8 cellular contexts compared by ENCODE assay signal in the genomic region with DNA sequence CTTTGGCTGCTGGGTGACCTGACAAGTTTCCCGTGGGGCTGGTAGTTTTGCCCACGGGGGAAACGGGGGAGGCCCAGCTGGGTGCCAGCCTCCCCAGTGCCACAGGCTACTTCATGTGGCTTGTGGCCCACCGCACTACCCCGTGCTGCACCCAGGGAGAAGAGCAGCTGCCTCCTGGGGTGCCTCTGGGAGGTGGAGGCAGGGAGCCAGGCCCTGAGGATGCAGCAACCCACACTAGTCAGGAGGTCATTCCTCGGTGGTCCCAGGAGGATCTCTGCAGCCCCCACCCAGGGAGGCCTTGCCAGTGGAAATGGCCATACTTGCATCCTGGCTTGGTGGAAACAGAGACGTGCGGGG. TPM values are rescaled to one million over a fixed set of nuclear protein-coding genes. Genes with fewer than 3 reads are reported as not detected.
DNase-seq lines count a peak whose midpoint lies in the region; ATAC-seq lines count a peak whose summit lies in the region.

No MANE protein-coding gene starts in this region.

- H3K27ac Mint-ChIP-seq in activated CD4-positive, alpha-beta T cell treated with anti-CD3 and anti-CD28 coated beads for 36 hours: peak overlapping the region; percentile 85
- H3K27ac Mint-ChIP-seq in activated T-helper 17 cell treated with anti-CD3 and anti-CD28 coated beads, Interleukin-2, amount 50 U/mL, for 72 hours: peak overlapping the region; percentile 93
- H3K27ac Mint-ChIP-seq in immature natural killer cell: peak overlapping the region in 4 of 6 donors; percentile 23 to 78 (median 62)
- peak overlapping the region; percentile 89 to 91 for H3K27ac Mint-ChIP-seq in stimulated activated naive CD8-positive, alpha-beta T cell treated with anti-CD3 and anti-CD28 coated beads, Interleukin-15, amount 100 ng/mL, for 72 hours

- no peaks in the 10 kb centered on the region for H3K9me3 Mint-ChIP-seq in activated CD4-positive, alpha-beta T cell treated with anti-CD3 and anti-CD28 coated beads for 36 hours (ENCODE audit: low read depth)
- H3K9me3 Mint-ChIP-seq in activated T-helper 17 cell treated with anti-CD3 and anti-CD28 coated beads, Interleukin-2, amount 50 U/mL, for 72 hours: no peaks in the 10 kb centered on the region
- H3K9me3 Mint-ChIP-seq in immature natural killer cell: peaks cover 0 to 1% (median 0%) of the 10 kb centered on the region in 6 donors
- no peaks in the 10 kb centered on the region for H3K9me3 Mint-ChIP-seq in stimulated activated naive CD8-positive, alpha-beta T cell treated with anti-CD3 and anti-CD28 coated beads, Interleukin-15, amount 100 ng/mL, for 72 hours

- intact Hi-C loops in activated CD4-positive, alpha-beta T cell treated with anti-CD3 and anti-CD28 coated beads for 36 hours (cut with DNase I, micrococcal nuclease): loop anchor here in 1 of 2 experiments (5.0 kb wide), 4 partner anchors 378 to 658 kb away; partner anchors contain the start of genes PPP6R2 and SCO2

- no peaks in the 10 kb centered on the region for H3K27me3 Mint-ChIP-seq in activated CD4-positive, alpha-beta T cell treated with anti-CD3 and anti-CD28 coated beads for 36 hours
- no peaks in the 10 kb centered on the region for H3K27me3 Mint-ChIP-seq in activated T-helper 17 cell treated with anti-CD3 and anti-CD28 coated beads, Interleukin-2, amount 50 U/mL, for 72 hours
- H3K27me3 Mint-ChIP-seq in immature natural killer cell (ENCODE audit: low read depth in 3 of 3): peaks cover 16 to 32% (median 21%) of the 10 kb centered on the region in 3 donors
- no peaks in the 10 kb centered on the region for H3K27me3 Mint-ChIP-seq in stimulated activated naive CD8-positive, alpha-beta T cell treated with anti-CD3 and anti-CD28 coated beads, Interleukin-15, amount 100 ng/mL, for 72 hours

- no peak for ATAC-seq in activated CD4-positive, alpha-beta T cell treated with anti-CD3 and anti-CD28 coated beads for 36 hours
- ATAC-seq in activated T-helper 17 cell treated with anti-CD3 and anti-CD28 coated beads, Interleukin-2, amount 50 U/mL, for 72 hours (replicated peaks): no peak
- ATAC-seq in stimulated activated naive CD8-positive, alpha-beta T cell treated with anti-CD3 and anti-CD28 coated beads, Interleukin-15, amount 100 ng/mL, for 72 hours: no peak
- ATAC-seq in GM18511 (IDR thresholded peaks at IDR 0.05; ENCODE audit: unreplicated experiment) (no peak), HG03045 (IDR thresholded peaks at IDR 0.05; ENCODE audit: unreplicated experiment) (no peak)

- CTCF ChIA-PET in activated CD4-positive, alpha-beta T cell treated with anti-CD3 and anti-CD28 coated beads for 36 hours (lab: Charles Lee): interaction anchor here (2.7 kb wide), 1 partner anchor 33 kb away, joined by 19 read pairs; no protein-coding TSS in a partner anchor

- POLR2A ChIA-PET in activated CD4-positive, alpha-beta T cell treated with anti-CD3 and anti-CD28 coated beads for 36 hours (lab: Charles Lee): no interaction called here

- peaks cover 37% of the 10 kb centered on the region for H3K4me1 Mint-ChIP-seq in activated CD4-positive, alpha-beta T cell treated with anti-CD3 and anti-CD28 coated beads for 36 hours
- no peaks in the 10 kb centered on the region for H3K4me1 Mint-ChIP-seq in activated T-helper 17 cell treated with anti-CD3 and anti-CD28 coated beads, Interleukin-2, amount 50 U/mL, for 72 hours
- peaks cover 7 to 13% of the 10 kb centered on the region in 2 donors for H3K4me1 Mint-ChIP-seq in immature natural killer cell
- peaks cover 57% of the 10 kb centered on the region for H3K4me1 Mint-ChIP-seq in stimulated activated naive CD8-positive, alpha-beta T cell treated with anti-CD3 and anti-CD28 coated beads, Interleukin-15, amount 100 ng/mL, for 72 hours

- peaks cover 33% of the 10 kb centered on the region for H3K36me3 Mint-ChIP-seq in activated CD4-positive, alpha-beta T cell treated with anti-CD3 and anti-CD28 coated beads for 36 hours (ENCODE audit: low read depth)
- peaks cover 66% of the 10 kb centered on the region for H3K36me3 Mint-ChIP-seq in activated T-helper 17 cell treated with anti-CD3 and anti-CD28 coated beads, Interleukin-2, amount 50 U/mL, for 72 hours (ENCODE audit: low read depth)
- H3K36me3 Mint-ChIP-seq in immature natural killer cell: peaks cover 0 to 6% (median 0%) of the 10 kb centered on the region in 3 donors

- no peak for DNase-seq in activated CD4-positive, alpha-beta T cell treated with anti-CD3 and anti-CD28 coated beads for 36 hours
- DNase-seq in activated CD4-positive, alpha-beta T cell treated with anti-CD3 and anti-CD28 coated beads, Interleukin-2, amount 50 U/mL, for 4 hours: no peak
- DNase-seq in immature natural killer cell (no peak), NCI-H69 (lab: John Stamatoyannopoulos, UW) (no peak)
- DNase-seq in stimulated activated naive CD8-positive, alpha-beta T cell treated with anti-CD3 and anti-CD28 coated beads, Interleukin-15, amount 100 ng/mL, for 72 hours: peak in 1 of 2 donors; percentile 44

- peak overlapping the region; percentile 93 for H3K4me3 Mint-ChIP-seq in activated CD4-positive, alpha-beta T cell treated with anti-CD3 and anti-CD28 coated beads for 36 hours
- peak overlapping the region; percentile 87 for H3K4me3 Mint-ChIP-seq in activated T-helper 17 cell treated with anti-CD3 and anti-CD28 coated beads, Interleukin-2, amount 50 U/mL, for 72 hours
- peak overlapping the region in 4 of 5 donors; percentile 16 to 54 (median 38) for H3K4me3 Mint-ChIP-seq in immature natural killer cell
- H3K4me3 Mint-ChIP-seq in stimulated activated naive CD8-positive, alpha-beta T cell treated with anti-CD3 and anti-CD28 coated beads, Interleukin-15, amount 100 ng/mL, for 72 hours: peak overlapping the region; percentile 90 to 92

RNA-seq across cellular contexts. Expression of gene PIM3, which starts 3.5 kb away (rescaled TPM):
- total RNA-seq in activated CD4-positive, alpha-beta T cell treated with anti-CD3 and anti-CD28 coated beads for 36 hours: 100 to 1,000 TPM; 127 to 165 TPM
- total RNA-seq in activated T-helper 17 cell treated with anti-CD3 and anti-CD28 coated beads, Interleukin-2, amount 50 U/mL, for 72 hours: 100 to 1,000 TPM in 1 of 2 donors, 10 to 100 TPM in 1; 94.8 to 235 TPM
- 10 to 100 TPM; 14.5 to 20.6 (median 15.8) TPM for polyA plus RNA-seq in immature natural killer cell

RNA-seq across cellular contexts. Expression of gene CRELD2, which starts 45.7 kb away (rescaled TPM):
- 10 to 100 TPM; 15.2 to 16.4 TPM for total RNA-seq in activated CD4-positive, alpha-beta T cell treated with anti-CD3 and anti-CD28 coated beads for 36 hours
- 10 to 100 TPM; 22.7 to 38.6 TPM for total RNA-seq in activated T-helper 17 cell treated with anti-CD3 and anti-CD28 coated beads, Interleukin-2, amount 50 U/mL, for 72 hours
- polyA plus RNA-seq in immature natural killer cell: 10 to 100 TPM; 61.3 to 94.8 (median 76.9) TPM

RNA-seq across cellular contexts. Expression of gene ALG12, which starts 45.9 kb away (rescaled TPM):
- total RNA-seq in activated CD4-positive, alpha-beta T cell treated with anti-CD3 and anti-CD28 coated beads for 36 hours: 10 to 100 TPM; 13.6 to 13.7 TPM
- 10 to 100 TPM; 19.5 to 21.9 TPM for total RNA-seq in activated T-helper 17 cell treated with anti-CD3 and anti-CD28 coated beads, Interleukin-2, amount 50 U/mL, for 72 hours
- 10 to 100 TPM; 11.7 to 26.6 (median 12.6) TPM for polyA plus RNA-seq in immature natural killer cell

RNA-seq across cellular contexts. Expression of gene IL17REL, which starts 48.5 kb away (rescaled TPM):
- under 1 TPM; 0.16 TPM for total RNA-seq in activated CD4-positive, alpha-beta T cell treated with anti-CD3 and anti-CD28 coated beads for 36 hours
- total RNA-seq in activated T-helper 17 cell treated with anti-CD3 and anti-CD28 coated beads, Interleukin-2, amount 50 U/mL, for 72 hours: under 1 TPM; 0.09 to 0.42 TPM
- polyA plus RNA-seq in immature natural killer cell: not detected

Comparison
In these comparisons a context has a peak if more than half of its experiments do, and no peak if none do; other contexts are left out.
1. H3K4me3 Mint-ChIP-seq: peak in every context shown above with its lines; median percentile 93 in activated CD4-positive, alpha-beta T cell treated with anti-CD3 and anti-CD28 coated beads for 36 hours; 91 in stimulated activated naive CD8-positive, alpha-beta T cell treated with anti-CD3 and anti-CD28 coated beads, Interleukin-15, amount 100 ng/mL, for 72 hours; 87 in activated T-helper 17 cell treated with anti-CD3 and anti-CD28 coated beads, Interleukin-2, amount 50 U/mL, for 72 hours; 38 in immature natural killer cell.